In the genomic region with DNA sequence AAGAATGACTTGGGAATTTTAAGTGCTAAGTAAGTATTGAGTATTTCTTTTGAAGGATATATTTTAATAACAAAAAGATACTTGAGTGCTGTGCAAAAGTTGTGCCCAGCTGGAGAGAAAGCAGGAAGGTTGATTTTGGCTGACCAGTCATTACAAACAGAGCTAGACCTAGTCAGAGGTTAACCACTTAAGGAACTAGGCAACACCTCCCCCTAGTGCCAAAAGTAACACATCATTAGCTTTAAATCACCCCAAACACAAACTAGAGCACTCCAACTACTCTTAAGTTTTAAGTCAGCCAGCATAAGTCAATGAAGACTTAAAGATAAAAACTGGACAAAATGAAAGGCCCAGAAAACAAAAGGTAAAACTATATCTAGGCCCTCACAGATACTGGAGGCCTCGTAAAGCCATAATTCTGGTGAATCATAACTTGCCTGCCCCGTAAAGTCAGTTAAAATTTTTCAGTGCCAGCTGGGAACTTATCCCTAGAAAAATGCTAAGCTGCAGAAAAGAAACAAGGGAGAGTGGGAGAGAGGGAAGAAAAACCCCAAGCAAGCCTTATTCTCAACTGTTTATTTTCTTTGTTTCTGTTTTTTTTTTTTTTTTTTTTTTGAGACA, we compare ENCODE assay signal across 1 cellular context.
TF ChIP-seq lines count a peak whose summit lies in the region.

No MANE protein-coding gene starts in this region.

TF ChIP-seq in H1, 55 proteins besides CTCF, POLR2A, EP300 and RAD21:
- TF ChIP-seq NANOG (IDR thresholded peaks at IDR 0.05; ENCODE audit: insufficient read depth, low read depth, low read length, poor library complexity, severe bottlenecking) (no peak), CREB1 (IDR thresholded peaks at IDR 0.05) (no peak), EGR1 (IDR thresholded peaks at IDR 0.05; ENCODE audit: borderline replicate concordance, low read depth, low read length) (no peak), TCF12 (IDR thresholded peaks at IDR 0.05; ENCODE audit: low read depth, low read length) (no peak)
TF ChIP-seq in H1: peak in this region for 0.
